In genomic region chr18:44521673-44522032, GRCh38 we compare ENCODE assay signal across 14 cellular contexts.
"Had no signal": no experiment of that assay in that cellular context is flagged by ENCODE, and none has a peak within 500 bp of the region (broad histone marks: within the 10 kb centered on the region; RNA-seq: fewer than 3 reads in every experiment).

No MANE protein-coding gene starts in this region.

- H3K79me2 ChIP-seq: parathyroid adenoma had no signal

- ATAC-seq: activated CD4-positive, CD25-positive, alpha-beta regulatory T cell treated with anti-CD3 and anti-CD28 coated beads, Interleukin-2, amount 50 U/mL, for 24 hours; left lung; naive thymus-derived CD8-positive, alpha-beta T cell had no signal

- H3K27me3 Mint-ChIP-seq: naive thymus-derived CD8-positive, alpha-beta T cell had no signal

- H3K4me3 Mint-ChIP-seq: brain; naive thymus-derived CD8-positive, alpha-beta T cell had no signal

- H3K9ac ChIP-seq: parathyroid adenoma had no signal

- H3K27ac Mint-ChIP-seq: brain; naive thymus-derived CD8-positive, alpha-beta T cell had no signal

- H3K36me3 Mint-ChIP-seq: brain; naive thymus-derived CD8-positive, alpha-beta T cell had no signal

- H3K9me3 Mint-ChIP-seq: naive thymus-derived CD8-positive, alpha-beta T cell had no signal

- DNase-seq: activated CD4-positive, alpha-beta T cell treated with anti-CD3 and anti-CD28 coated beads, Interleukin-2, amount 50 U/mL, for 4 hours; activated naive CD4-positive, alpha-beta T cell treated with anti-CD3 and anti-CD28 coated beads, Interleukin-2, amount 50 U/mL, for 16 hours; activated T-cell treated with anti-CD3 and anti-CD28 coated beads for 4 hours; adrenal gland; effector CD8-positive, alpha-beta T cell; left lung; naive thymus-derived CD8-positive, alpha-beta T cell; retina; stimulated activated CD4-positive, alpha-beta T cell treated with anti-CD3 and anti-CD28 coated beads, Interleukin-4, amount 100 ng/mL, for 1 hour; stimulated activated naive CD4-positive, alpha-beta T cell; tibial artery had no signal

- H3K36me3 ChIP-seq: adrenal gland, left lung, tibial artery had no signal

- H3K4me1 ChIP-seq: adrenal gland, left lung, parathyroid adenoma had no signal

- H3K27ac ChIP-seq: adrenal gland, left lung, parathyroid adenoma, tibial artery had no signal

- H3K9me3 ChIP-seq: adrenal gland, left lung, tibial artery had no signal

- H2AFZ ChIP-seq: parathyroid adenoma had no signal

- H3K4me3 ChIP-seq: adrenal gland, left lung, tibial artery had no signal

- H3K27me3 ChIP-seq: adrenal gland, left lung, tibial artery had no signal
